ENCODE assay signal across 15 cellular contexts in genomic region chr1:57079454-57080157, GRCh38.
DNase-seq lines count a peak whose midpoint lies in the region; ATAC-seq and TF ChIP-seq lines count a peak whose summit lies in the region.
"Had no signal": no experiment of that assay in that cellular context is flagged by ENCODE, and none has a peak within 500 bp of the region (broad histone marks: within the 10 kb centered on the region; RNA-seq: fewer than 3 reads in every experiment).

No MANE protein-coding gene starts in this region.

- H3K36me3 ChIP-seq in left ventricle myocardium inferior (no peaks in the 10 kb centered on the region), heart right ventricle (no peaks in the 10 kb centered on the region), transverse colon (no peaks in the 10 kb centered on the region)

- no peaks in the 10 kb centered on the region for H3K9me3 ChIP-seq in left ventricle myocardium inferior (replicated peaks)
- H3K9me3 ChIP-seq in heart right ventricle = no peaks in the 10 kb centered on the region
- no peaks in the 10 kb centered on the region for H3K9me3 ChIP-seq in transverse colon
- H3K9me3 ChIP-seq: mucosa of descending colon, testis had no signal

- H3K27me3 ChIP-seq in left ventricle myocardium inferior (ENCODE audit: low read depth) (no peaks in the 10 kb centered on the region), heart right ventricle (no peaks in the 10 kb centered on the region), transverse colon (no peaks in the 10 kb centered on the region)
- H3K27me3 ChIP-seq: testis had no signal

- no peak overlapping the region for H3K27ac ChIP-seq in left ventricle myocardium inferior (replicated peaks)
- H3K27ac ChIP-seq in heart right ventricle = no peak overlapping the region
- H3K27ac ChIP-seq in transverse colon = no peak overlapping the region
- H3K27ac ChIP-seq: testis had no signal

- intact Hi-C loops in left ventricle myocardium inferior (cut with micrococcal nuclease) (no loop called here), heart right ventricle (cut with DNase I) (no loop called here), transverse colon (cut with DNase I; ENCODE audit: low total_unique reads) (no loop called here)

- no peak for TF ChIP-seq POLR2A in transverse colon (IDR thresholded peaks at IDR 0.05)

- no peak for ATAC-seq in heart right ventricle
- no peak for ATAC-seq in HG02588 (IDR thresholded peaks at IDR 0.05; ENCODE audit: unreplicated experiment)
- ATAC-seq: mucosa of descending colon had no signal

- 94 to 96% methylated on average over 5 of the region's 5 CpGs for WGBS in heart right ventricle, 2 donors
- WGBS in transverse colon (ENCODE audit: low coverage in 1 of 2), 2 donors = 86% methylated on average over 5 of the region's 5 CpGs

- H3K4me1 ChIP-seq in left ventricle myocardium inferior (peaks cover 36% of the 10 kb centered on the region), heart right ventricle (peaks cover 0 to 30% (median 13%) of the 10 kb centered on the region in 9 donors), transverse colon (no peaks in the 10 kb centered on the region)

- peak; percentile 37 for TF ChIP-seq CTCF in left ventricle myocardium inferior (IDR thresholded peaks at IDR 0.05; ENCODE audit: borderline replicate concordance)
- TF ChIP-seq CTCF in heart right ventricle (IDR thresholded peaks at IDR 0.05) = peak in 4 of 9 donors; percentile 21 to 36 (median 30)
- peak; percentile 13 for TF ChIP-seq CTCF in fibroblast of pulmonary artery (IDR thresholded peaks at IDR 0.05; ENCODE audit: low read length, missing control alignments)
- no peak for TF ChIP-seq CTCF in transverse colon (IDR thresholded peaks at IDR 0.05)

- in situ Hi-C loops in KBM-7 (cut with MboI; ENCODE audit: low pct_unique_long_range_greater_than_20kb, low sequenced_read_pairs) (no loop called here), transverse colon (cut with MboI; ENCODE audit: low pct_ligation_motif_present in 1 of 4, low pct_unique_long_range_greater_than_20kb in 1 of 4, low sequenced_read_pairs in 3 of 4) (no loop called here)

- no peak for DNase-seq in left ventricle myocardium inferior
- no peak for DNase-seq in heart right ventricle
- peak; percentile 7 for DNase-seq in OCI-M1 (lab: John Stamatoyannopoulos, UW)
- DNase-seq in fibroblast of pulmonary artery (ENCODE audit: low read depth) = no peak
- no peak for DNase-seq in KBM-7
- no peak for DNase-seq in globus pallidus (ENCODE audit: low spot score)
- no peak for DNase-seq in transverse colon
- DNase-seq: activated CD8-positive, alpha-beta memory T cell treated with anti-CD3 and anti-CD28 coated beads, Interleukin-2, amount 50 U/mL, for 4 hours; AML-193; effector memory CD4-positive, alpha-beta T cell; GF-D8; mucosa of descending colon; NCI-H1930; testis had no signal

- H3K4me3 ChIP-seq in left ventricle myocardium inferior = no peak overlapping the region
- no peak overlapping the region for H3K4me3 ChIP-seq in heart right ventricle
- H3K4me3 ChIP-seq in fibroblast of pulmonary artery (replicated peaks; ENCODE audit: low read depth, low read length) = no peak overlapping the region
- H3K4me3 ChIP-seq in transverse colon = no peak overlapping the region
- H3K4me3 ChIP-seq: mucosa of descending colon, testis had no signal

- no peak for TF ChIP-seq EP300 in transverse colon (IDR thresholded peaks at IDR 0.05; ENCODE audit: low read depth)

Comparison
In these comparisons a context has a peak if more than half of its experiments do, and no peak if none do; other contexts are left out.
1. CTCF ChIP-seq: peak in left ventricle myocardium inferior (single experiment) and fibroblast of pulmonary artery (single experiment); none in transverse colon (0 of 5).